ENCODE assay signal across 16 cellular contexts in genomic region chr6:36292170-36292569, GRCh38. TPM values are rescaled to one million over a fixed set of nuclear protein-coding genes. Genes with fewer than 3 reads are reported as not detected.
DNase-seq lines count a peak whose midpoint lies in the region; ATAC-seq and TF ChIP-seq lines count a peak whose summit lies in the region.
"Had no signal": no experiment of that assay in that cellular context is flagged by ENCODE, and none has a peak within 500 bp of the region (broad histone marks: within the 10 kb centered on the region; RNA-seq: fewer than 3 reads in every experiment).

No MANE protein-coding gene starts in this region.

- H3K9me3 ChIP-seq in sigmoid colon (no peaks in the 10 kb centered on the region), Karpas-422 (ENCODE audit: low read length) (no peaks in the 10 kb centered on the region)
- H3K9me3 ChIP-seq: BLaER1, HAP-1 had no signal

- H3K79me2 ChIP-seq in Karpas-422 (ENCODE audit: low read length) = no peaks in the 10 kb centered on the region

- peaks cover 19% of the 10 kb centered on the region for H3K4me1 Mint-ChIP-seq in stimulated activated naive CD8-positive, alpha-beta T cell treated with anti-CD3 and anti-CD28 coated beads, Interleukin-15, amount 100 ng/mL, for 72 hours
- peaks cover 57% of the 10 kb centered on the region for H3K4me1 Mint-ChIP-seq in dendritic cell treated with granulocyte-macrophage colony-stimulating factor and Interleukin-4, amounts not matched to agents 40 ng/mL and 50 ng/mL, for 4 days (ENCODE audit: low read depth)
- H3K4me1 Mint-ChIP-seq in activated T-cell treated with anti-CD3 and anti-CD28 coated beads, Interleukin-2, amount 50 U/mL, for 24 hours (ENCODE audit: low read depth) = peaks cover 7% of the 10 kb centered on the region

- TF ChIP-seq CTCF in GM20000 (IDR thresholded peaks at IDR 0.05; ENCODE audit: extremely low read depth, missing control alignments) = no peak
- no peak for TF ChIP-seq CTCF in sigmoid colon (IDR thresholded peaks at IDR 0.05)

- H3K4me3 ChIP-seq in sigmoid colon (no peak overlapping the region), Karpas-422 (ENCODE audit: low read length) (no peak overlapping the region)
- H3K4me3 ChIP-seq: BLaER1, HAP-1 had no signal

- H3K9ac ChIP-seq in Karpas-422 (ENCODE audit: low read length) = no peak overlapping the region
- H3K9ac ChIP-seq: BLaER1 had no signal

- H3K27ac Mint-ChIP-seq in stimulated activated naive CD8-positive, alpha-beta T cell treated with anti-CD3 and anti-CD28 coated beads, Interleukin-15, amount 100 ng/mL, for 72 hours = no peak overlapping the region
- peak overlapping the region; percentile 10 for H3K27ac Mint-ChIP-seq in dendritic cell treated with granulocyte-macrophage colony-stimulating factor and Interleukin-4, amounts not matched to agents 40 ng/mL and 50 ng/mL, for 4 days
- H3K27ac Mint-ChIP-seq in activated T-cell treated with anti-CD3 and anti-CD28 coated beads, Interleukin-2, amount 50 U/mL, for 24 hours = no peak overlapping the region
- H3K27ac Mint-ChIP-seq: CD8-positive, alpha-beta T cell had no signal

- no peak overlapping the region for H3K27ac ChIP-seq in sigmoid colon
- no peak overlapping the region for H3K27ac ChIP-seq in Karpas-422 (ENCODE audit: low read length)
- H3K27ac ChIP-seq: BLaER1 had no signal

- H3K9me2 ChIP-seq in Karpas-422 (replicated peaks; ENCODE audit: insufficient read depth, low read length) = no peaks in the 10 kb centered on the region

- no peaks in the 10 kb centered on the region for H4K20me1 ChIP-seq in Karpas-422 (ENCODE audit: insufficient read depth, low read depth, low read length)
- H4K20me1 ChIP-seq: BLaER1 had no signal

- intact Hi-C loops in dendritic cell treated with granulocyte-macrophage colony-stimulating factor and Interleukin-4, amounts not matched to agents 40 ng/mL and 50 ng/mL, for 4 days (cut with micrococcal nuclease) = no loop called here
- intact Hi-C loops in sigmoid colon (cut with DNase I) = no loop called here

- no peaks in the 10 kb centered on the region for H3K4me1 ChIP-seq in sigmoid colon
- peaks cover 7% of the 10 kb centered on the region for H3K4me1 ChIP-seq in Karpas-422 (ENCODE audit: low read length)
- H3K4me1 ChIP-seq: HAP-1 had no signal

- peaks cover 2% of the 10 kb centered on the region for H3K27me3 Mint-ChIP-seq in stimulated activated naive CD8-positive, alpha-beta T cell treated with anti-CD3 and anti-CD28 coated beads, Interleukin-15, amount 100 ng/mL, for 72 hours
- peaks cover 1% of the 10 kb centered on the region for H3K27me3 Mint-ChIP-seq in dendritic cell treated with granulocyte-macrophage colony-stimulating factor and Interleukin-4, amounts not matched to agents 40 ng/mL and 50 ng/mL, for 4 days
- H3K27me3 Mint-ChIP-seq in activated T-cell treated with anti-CD3 and anti-CD28 coated beads, Interleukin-2, amount 50 U/mL, for 24 hours = no peaks in the 10 kb centered on the region

- H3K9me3 Mint-ChIP-seq in stimulated activated naive CD8-positive, alpha-beta T cell treated with anti-CD3 and anti-CD28 coated beads, Interleukin-15, amount 100 ng/mL, for 72 hours = no peaks in the 10 kb centered on the region
- no peaks in the 10 kb centered on the region for H3K9me3 Mint-ChIP-seq in dendritic cell treated with granulocyte-macrophage colony-stimulating factor and Interleukin-4, amounts not matched to agents 40 ng/mL and 50 ng/mL, for 4 days
- no peaks in the 10 kb centered on the region for H3K9me3 Mint-ChIP-seq in activated T-cell treated with anti-CD3 and anti-CD28 coated beads, Interleukin-2, amount 50 U/mL, for 24 hours
- H3K9me3 Mint-ChIP-seq: CD8-positive, alpha-beta T cell had no signal

- peak; percentile 18 for ATAC-seq in stimulated activated naive CD8-positive, alpha-beta T cell treated with anti-CD3 and anti-CD28 coated beads, Interleukin-15, amount 100 ng/mL, for 72 hours
- no peak for ATAC-seq in stimulated activated naive CD8-positive, alpha-beta T cell treated with anti-CD3 and anti-CD28 coated beads, Interleukin-15, Interleukin-2, amounts not matched to agents 100 U/mL and 50 U/mL, for 24 hours
- ATAC-seq: CD8-positive, alpha-beta T cell had no signal

- TF ChIP-seq POLR2A in sigmoid colon (IDR thresholded peaks at IDR 0.05) = no peak

- no peak overlapping the region for H3K4me2 ChIP-seq in Karpas-422 (ENCODE audit: low read depth, low read length, poor library complexity, severe bottlenecking)
- H3K4me2 ChIP-seq: BLaER1 had no signal

- H3K36me3 ChIP-seq in sigmoid colon (no peaks in the 10 kb centered on the region), Karpas-422 (ENCODE audit: insufficient read depth, low read length) (no peaks in the 10 kb centered on the region)
- H3K36me3 ChIP-seq: BLaER1, HAP-1 had no signal

- no peaks in the 10 kb centered on the region for H3K27me3 ChIP-seq in sigmoid colon
- H3K27me3 ChIP-seq in Karpas-422 (ENCODE audit: low read length) = no peaks in the 10 kb centered on the region
- H3K27me3 ChIP-seq: BLaER1 had no signal

- no peak for DNase-seq in stimulated activated naive CD8-positive, alpha-beta T cell treated with anti-CD3 and anti-CD28 coated beads, Interleukin-15, amount 100 ng/mL, for 72 hours
- no peak for DNase-seq in stimulated activated naive CD8-positive, alpha-beta T cell treated with anti-CD3 and anti-CD28 coated beads, Interleukin-15, Interleukin-2, amounts not matched to agents 100 U/mL and 50 U/mL, for 24 hours
- DNase-seq in myocyte (ENCODE audit: low read depth) (peak; percentile 32), GM20000 (ENCODE audit: low spot score) (no peak), sigmoid colon (no peak), Karpas-422 (no peak)
- no peak for DNase-seq in activated T-cell treated with anti-CD3 and anti-CD28 coated beads, Interleukin-2, amount 50 U/mL, for 24 hours
- DNase-seq: 8988T; CD8-positive, alpha-beta T cell had no signal

- WGBS in sigmoid colon, 2 donors = 74 to 87% methylated on average over 6 of the region's 6 CpGs

- no peak overlapping the region for H3K4me3 Mint-ChIP-seq in stimulated activated naive CD8-positive, alpha-beta T cell treated with anti-CD3 and anti-CD28 coated beads, Interleukin-15, amount 100 ng/mL, for 72 hours
- no peak overlapping the region for H3K4me3 Mint-ChIP-seq in dendritic cell treated with granulocyte-macrophage colony-stimulating factor and Interleukin-4, amounts not matched to agents 40 ng/mL and 50 ng/mL, for 4 days
- H3K4me3 Mint-ChIP-seq in activated T-cell treated with anti-CD3 and anti-CD28 coated beads, Interleukin-2, amount 50 U/mL, for 24 hours = no peak overlapping the region
- H3K4me3 Mint-ChIP-seq: CD8-positive, alpha-beta T cell had no signal

- no peaks in the 10 kb centered on the region for H3K36me3 Mint-ChIP-seq in dendritic cell treated with granulocyte-macrophage colony-stimulating factor and Interleukin-4, amounts not matched to agents 40 ng/mL and 50 ng/mL, for 4 days (ENCODE audit: low read depth)
- no peaks in the 10 kb centered on the region for H3K36me3 Mint-ChIP-seq in activated T-cell treated with anti-CD3 and anti-CD28 coated beads, Interleukin-2, amount 50 U/mL, for 24 hours (ENCODE audit: low read depth)
- H3K36me3 Mint-ChIP-seq: CD8-positive, alpha-beta T cell had no signal

- H2AFZ ChIP-seq in Karpas-422 (ENCODE audit: low read length) = no peak overlapping the region

- no peak for TF ChIP-seq EP300 in sigmoid colon (IDR thresholded peaks at IDR 0.05)

RNA-seq across cellular contexts. Expression of gene PNPLA1, which starts 22.3 kb away (rescaled TPM):
- total RNA-seq in myocyte (not detected in 2 replicates), sigmoid colon (not detected)
- not detected for polyA plus RNA-seq in myocyte (2012)
- polyA plus RNA-seq in sigmoid colon = under 1 TPM in 2 of 3 donors, not detected in 1; 0.20 to 0.46 TPM
- not detected in 2 replicates for total RNA-seq in Karpas-422 (2014; rRNA removed; shearing (Covaris generic); ENCODE audit: low replicate concordance)
- total RNA-seq: H4 had no signal
- polyA plus RNA-seq: AG04450 had no signal

RNA-seq across cellular contexts. Expression of gene BNIP5, which starts 44.5 kb away (rescaled TPM):
- total RNA-seq in myocyte (not detected in 2 replicates), sigmoid colon (not detected)
- polyA plus RNA-seq in myocyte (2012) = 0.03 TPM
- 1 to 10 TPM; 5.5 to 9.0 (median 8.6) TPM for polyA plus RNA-seq in sigmoid colon
- not detected in 2 replicates for total RNA-seq in Karpas-422 (2014; rRNA removed; shearing (Covaris generic); ENCODE audit: low replicate concordance)
- total RNA-seq: A673; CD8-positive, alpha-beta T cell; H4; HT1080 had no signal
- polyA plus RNA-seq: AG04450 had no signal
